17 cellular contexts compared by ENCODE assay signal in the genomic region with DNA sequence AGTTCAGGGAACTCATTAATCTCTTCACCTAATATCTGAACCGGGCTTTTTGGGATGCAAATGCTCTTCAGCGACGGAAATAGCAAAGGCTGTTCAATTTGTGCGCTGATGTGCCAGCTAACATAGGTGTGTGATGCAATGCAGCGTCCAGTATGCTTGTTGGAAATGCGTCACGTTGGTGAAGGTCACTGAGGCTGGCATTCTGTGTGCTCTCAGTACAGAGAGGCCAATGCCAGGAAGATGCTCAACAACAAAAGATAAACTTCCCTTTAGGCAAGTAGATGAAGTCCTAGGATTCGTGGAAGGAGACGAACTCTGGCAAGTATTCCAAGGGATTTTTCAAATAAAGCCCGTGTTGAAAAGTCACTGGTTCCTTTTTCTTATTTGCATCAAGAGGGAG.
A peak's percentile ranks its signal among the peaks of the same experiment; 100 is the strongest.
DNase-seq lines count a peak whose midpoint lies in the region; ATAC-seq and TF ChIP-seq lines count a peak whose summit lies in the region.
"Had no signal": no experiment of that assay in that cellular context is flagged by ENCODE, and none has a peak within 500 bp of the region (broad histone marks: within the 10 kb centered on the region; RNA-seq: fewer than 3 reads in every experiment).

No MANE protein-coding gene starts in this region.

- peaks cover 11% of the 10 kb centered on the region; the same call in 2 of the 3 replicates for H3K4me1 Mint-ChIP-seq in GM23338
- H3K4me1 Mint-ChIP-seq: B cell had no signal

- 0 out of 2 replicates have a peak, but pooled peaks cover 10% of the 10 kb centered on the region for H3K9me2 ChIP-seq in GM23338 (ENCODE audit: insufficient read depth)

- H3K79me2 ChIP-seq in GM23338 (replicated peaks; ENCODE audit: insufficient read depth), result no peaks in the 10 kb centered on the region

- peaks cover 15% of the 10 kb centered on the region; the same call in 2 of the 3 replicates for H3K36me3 Mint-ChIP-seq in GM23338 (ENCODE audit: low read depth)
- H3K36me3 Mint-ChIP-seq: CD8-positive, alpha-beta T cell had no signal

- H3K27ac Mint-ChIP-seq in GM23338, result no peak overlapping the region
- H3K27ac Mint-ChIP-seq: B cell; CD4-positive, alpha-beta T cell; CD8-positive, alpha-beta T cell had no signal

- no peak for TF ChIP-seq CTCF in GM23338 (conservative IDR thresholded peaks at IDR 0.05; ENCODE audit: low read depth in 2 of 2)
- TF ChIP-seq CTCF in fibroblast of pulmonary artery (IDR thresholded peaks at IDR 0.05; ENCODE audit: low read length, missing control alignments), result no peak

- H3K36me3 ChIP-seq in GM23338 (ENCODE audit: insufficient read depth), result no peaks in the 10 kb centered on the region
- H3K36me3 ChIP-seq: BLaER1 treated with 17β-estradiol and CSF1 and Interleukin-3, amounts not matched to agents 10 nM and 100 nM had no signal

- DNase-seq in GM23338 (ENCODE audit: low spot score), result no peak
- peak; percentile 8 for DNase-seq in NCI-H460 (ENCODE audit: extremely low read depth, low read depth)
- DNase-seq in fibroblast of pulmonary artery (ENCODE audit: low read depth), result peak; percentile 20
- no peak for DNase-seq in ecto neural progenitor cell (ENCODE audit: low spot score)
- DNase-seq: AML-193; Caco-2; Calu3; CD4-positive, alpha-beta T cell; CD8-positive, alpha-beta T cell; DMS79 treated with DMSO at 0.1 percent for 48 hours; GF-D8 had no signal

- peak overlapping the region; percentile 59; the same call in 1 of the 2 replicates for H2AFZ ChIP-seq in GM23338

- H3K27ac ChIP-seq in GM23338 (ENCODE audit: low read depth), result no peak overlapping the region
- H3K27ac ChIP-seq: 22Rv1; A549; BLaER1 treated with 17β-estradiol and CSF1 and Interleukin-3, amounts not matched to agents 10 nM and 100 nM; C4-2B had no signal

- H3K4me2 ChIP-seq in GM23338, result no peak overlapping the region
- H3K4me2 ChIP-seq: A549; BLaER1 treated with 17β-estradiol and CSF1 and Interleukin-3, amounts not matched to agents 10 nM and 100 nM had no signal

- H3K9me3 Mint-ChIP-seq in GM23338, result peaks cover 23% of the 10 kb centered on the region

- H4K20me1 ChIP-seq in GM23338 (replicated peaks; ENCODE audit: insufficient read depth), result no peaks in the 10 kb centered on the region
- H4K20me1 ChIP-seq: BLaER1 treated with 17β-estradiol and CSF1 and Interleukin-3, amounts not matched to agents 10 nM and 100 nM had no signal

- H3K4me3 Mint-ChIP-seq in GM23338, result no peak overlapping the region
- H3K4me3 Mint-ChIP-seq: B cell; CD4-positive, alpha-beta T cell; CD8-positive, alpha-beta T cell had no signal

- no peaks in the 10 kb centered on the region for H3F3A ChIP-seq in GM23338 (replicated peaks; ENCODE audit: low read depth)

- H3K4me1 ChIP-seq in GM23338 (ENCODE audit: insufficient read depth), result no peaks in the 10 kb centered on the region
- H3K4me1 ChIP-seq: A549, Caco-2 had no signal

- no peaks in the 10 kb centered on the region for H3K27me3 Mint-ChIP-seq in GM23338 (ENCODE audit: insufficient read depth, low read depth, poor library complexity)
- H3K27me3 Mint-ChIP-seq: B cell; CD4-positive, alpha-beta T cell had no signal

- no peak overlapping the region for H3K4me3 ChIP-seq in GM23338
- H3K4me3 ChIP-seq in fibroblast of pulmonary artery (replicated peaks; ENCODE audit: low read depth, low read length), result no peak overlapping the region
- H3K4me3 ChIP-seq: A549; BLaER1 treated with 17β-estradiol and CSF1 and Interleukin-3, amounts not matched to agents 10 nM and 100 nM had no signal

- H3K27me3 ChIP-seq in GM23338 (ENCODE audit: insufficient read depth), result no peaks in the 10 kb centered on the region
- H3K27me3 ChIP-seq: BLaER1 treated with 17β-estradiol and CSF1 and Interleukin-3, amounts not matched to agents 10 nM and 100 nM had no signal

- ATAC-seq in GM23338, result no peak
- ATAC-seq in HG03457 (IDR thresholded peaks at IDR 0.05; ENCODE audit: unreplicated experiment), result no peak
- ATAC-seq: A549; CD8-positive, alpha-beta T cell had no signal

TF ChIP-seq in GM23338, 12 proteins besides CTCF, POLR2A, EP300 and RAD21 (continues in another document):
- TF ChIP-seq POLR2AphosphoS5 (IDR thresholded peaks at IDR 0.05; ENCODE audit: low read depth) (no peak), ZNF331 (CRISPR knock-in tag; IDR thresholded peaks at IDR 0.05; ENCODE audit: low read depth) (no peak), EZH2phosphoT487 (IDR thresholded peaks at IDR 0.05; ENCODE audit: unreplicated experiment) (no peak), CREB1 (CRISPR knock-in tag; IDR thresholded peaks at IDR 0.05; ENCODE audit: low read depth) (no peak), JUNB (IDR thresholded peaks at IDR 0.05; ENCODE audit: unreplicated experiment) (no peak), NANOG (IDR thresholded peaks at IDR 0.05; ENCODE audit: borderline replicate concordance) (no peak), STAT1 (IDR thresholded peaks at IDR 0.05; ENCODE audit: unreplicated experiment) (no peak)
- TF ChIP-seq, protein P1, sequence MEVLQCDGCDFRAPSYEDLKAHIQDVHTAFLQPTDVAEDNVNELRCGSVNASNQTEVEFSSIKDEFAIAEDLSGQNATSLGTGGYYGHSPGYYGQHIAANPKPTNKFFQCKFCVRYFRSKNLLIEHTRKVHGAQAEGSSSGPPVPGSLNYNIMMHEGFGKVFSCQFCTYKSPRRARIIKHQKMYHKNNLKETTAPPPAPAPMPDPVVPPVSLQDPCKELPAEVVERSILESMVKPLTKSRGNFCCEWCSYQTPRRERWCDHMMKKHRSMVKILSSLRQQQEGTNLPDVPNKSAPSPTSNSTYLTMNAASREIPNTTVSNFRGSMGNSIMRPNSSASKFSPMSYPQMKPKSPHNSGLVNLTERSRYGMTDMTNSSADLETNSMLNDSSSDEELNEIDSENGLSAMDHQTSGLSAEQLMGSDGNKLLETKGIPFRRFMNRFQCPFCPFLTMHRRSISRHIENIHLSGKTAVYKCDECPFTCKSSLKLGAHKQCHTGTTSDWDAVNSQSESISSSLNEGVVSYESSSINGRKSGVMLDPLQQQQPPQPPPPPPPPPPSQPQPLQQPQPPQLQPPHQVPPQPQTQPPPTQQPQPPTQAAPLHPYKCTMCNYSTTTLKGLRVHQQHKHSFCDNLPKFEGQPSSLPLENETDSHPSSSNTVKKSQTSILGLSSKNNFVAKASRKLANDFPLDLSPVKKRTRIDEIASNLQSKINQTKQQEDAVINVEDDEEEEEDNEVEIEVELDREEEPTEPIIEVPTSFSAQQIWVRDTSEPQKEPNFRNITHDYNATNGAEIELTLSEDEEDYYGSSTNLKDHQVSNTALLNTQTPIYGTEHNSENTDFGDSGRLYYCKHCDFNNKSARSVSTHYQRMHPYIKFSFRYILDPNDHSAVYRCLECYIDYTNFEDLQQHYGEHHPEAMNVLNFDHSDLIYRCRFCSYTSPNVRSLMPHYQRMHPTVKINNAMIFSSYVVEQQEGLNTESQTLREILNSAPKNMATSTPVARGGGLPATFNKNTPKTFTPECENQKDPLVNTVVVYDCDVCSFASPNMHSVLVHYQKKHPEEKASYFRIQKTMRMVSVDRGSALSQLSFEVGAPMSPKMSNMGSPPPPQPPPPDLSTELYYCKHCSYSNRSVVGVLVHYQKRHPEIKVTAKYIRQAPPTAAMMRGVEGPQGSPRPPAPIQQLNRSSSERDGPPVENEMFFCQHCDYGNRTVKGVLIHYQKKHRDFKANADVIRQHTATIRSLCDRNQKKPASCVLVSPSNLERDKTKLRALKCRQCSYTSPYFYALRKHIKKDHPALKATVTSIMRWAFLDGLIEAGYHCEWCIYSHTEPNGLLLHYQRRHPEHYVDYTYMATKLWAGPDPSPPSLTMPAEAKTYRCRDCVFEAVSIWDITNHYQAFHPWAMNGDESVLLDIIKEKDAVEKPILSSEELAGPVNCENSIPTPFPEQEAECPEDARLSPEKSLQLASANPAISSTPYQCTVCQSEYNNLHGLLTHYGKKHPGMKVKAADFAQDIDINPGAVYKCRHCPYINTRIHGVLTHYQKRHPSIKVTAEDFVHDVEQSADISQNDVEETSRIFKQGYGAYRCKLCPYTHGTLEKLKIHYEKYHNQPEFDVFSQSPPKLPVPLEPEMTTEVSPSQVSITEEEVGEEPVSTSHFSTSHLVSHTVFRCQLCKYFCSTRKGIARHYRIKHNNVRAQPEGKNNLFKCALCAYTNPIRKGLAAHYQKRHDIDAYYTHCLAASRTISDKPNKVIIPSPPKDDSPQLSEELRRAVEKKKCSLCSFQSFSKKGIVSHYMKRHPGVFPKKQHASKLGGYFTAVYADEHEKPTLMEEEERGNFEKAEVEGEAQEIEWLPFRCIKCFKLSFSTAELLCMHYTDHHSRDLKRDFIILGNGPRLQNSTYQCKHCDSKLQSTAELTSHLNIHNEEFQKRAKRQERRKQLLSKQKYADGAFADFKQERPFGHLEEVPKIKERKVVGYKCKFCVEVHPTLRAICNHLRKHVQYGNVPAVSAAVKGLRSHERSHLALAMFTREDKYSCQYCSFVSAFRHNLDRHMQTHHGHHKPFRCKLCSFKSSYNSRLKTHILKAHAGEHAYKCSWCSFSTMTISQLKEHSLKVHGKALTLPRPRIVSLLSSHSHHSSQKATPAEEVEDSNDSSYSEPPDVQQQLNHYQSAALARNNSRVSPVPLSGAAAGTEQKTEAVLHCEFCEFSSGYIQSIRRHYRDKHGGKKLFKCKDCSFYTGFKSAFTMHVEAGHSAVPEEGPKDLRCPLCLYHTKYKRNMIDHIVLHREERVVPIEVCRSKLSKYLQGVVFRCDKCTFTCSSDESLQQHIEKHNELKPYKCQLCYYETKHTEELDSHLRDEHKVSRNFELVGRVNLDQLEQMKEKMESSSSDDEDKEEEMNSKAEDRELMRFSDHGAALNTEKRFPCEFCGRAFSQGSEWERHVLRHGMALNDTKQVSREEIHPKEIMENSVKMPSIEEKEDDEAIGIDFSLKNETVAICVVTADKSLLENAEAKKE (CRISPR knock-in tag; IDR thresholded peaks at IDR 0.05), result no peak

Comparison
In these comparisons a context has a peak if more than half of its experiments do, and no peak if none do; other contexts are left out.
1. DNase-seq: peak in NCI-H460 (single experiment) and fibroblast of pulmonary artery (single experiment); none in GM23338 (single experiment) and ecto neural progenitor cell (single experiment).